ENCODE assay signal across 21 cellular contexts in the genomic region with DNA sequence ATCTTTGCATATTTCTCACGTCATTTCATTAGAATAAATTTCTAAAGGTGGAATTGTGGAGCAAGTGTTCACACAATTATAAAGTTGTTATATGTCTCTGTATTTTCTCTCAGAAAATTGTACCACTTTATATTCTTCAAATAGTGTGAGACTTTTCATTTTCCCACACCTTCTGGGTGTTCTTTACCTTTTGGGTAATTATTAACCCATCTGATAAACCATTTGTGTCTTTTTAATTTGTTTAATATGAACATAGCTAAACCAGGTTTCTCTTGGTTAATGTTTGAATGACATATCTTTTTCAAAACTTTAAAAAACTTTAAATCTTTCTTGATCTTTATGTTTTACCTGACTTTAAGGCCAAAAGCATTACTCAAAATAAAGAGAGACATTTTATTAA.
"Had no signal": no experiment of that assay in that cellular context is flagged by ENCODE, and none has a peak within 500 bp of the region (broad histone marks: within the 10 kb centered on the region; RNA-seq: fewer than 3 reads in every experiment).

No MANE protein-coding gene starts in this region.

- H3K27ac ChIP-seq: esophagus squamous epithelium, neutrophil, parathyroid adenoma, right atrium auricular region, thoracic aorta, tibial nerve, upper lobe of left lung, uterus had no signal

- FAIRE-seq: endometrium had no signal

- H3K27me3 ChIP-seq: esophagus squamous epithelium, neutrophil, right atrium auricular region, tibial nerve, upper lobe of left lung, uterus had no signal

- H3K4me1 ChIP-seq: esophagus squamous epithelium, parathyroid adenoma, right atrium auricular region, tibial nerve, upper lobe of left lung, uterus had no signal

- DNase-seq: cerebellar nuclear complex; cortex of kidney; effector memory CD8-positive, alpha-beta T cell; erythroblast; esophagus squamous epithelium; foreskin melanocyte; head of caudate nucleus; islet precursor cell; natural killer cell; stimulated activated CD4-positive, alpha-beta T cell treated with anti-CD3 and anti-CD28 coated beads, Interleukin-4, amount 100 ng/mL, for 4 hours; upper lobe of left lung; uterus had no signal

- ATAC-seq: effector memory CD8-positive, alpha-beta T cell; natural killer cell; sciatic nerve; stimulated activated memory B cell treated with anti-CD40 and anti-IgM and Interleukin-4, amounts not matched to agents 10 μg/mL and 1 μg/mL and 100 μg/mL, for 72 hours had no signal

- H3K36me3 ChIP-seq: neutrophil, uterus had no signal

- H3K4me3 ChIP-seq: esophagus squamous epithelium, lung, right atrium auricular region, thoracic aorta, tibial nerve, upper lobe of left lung, uterus had no signal

- H3K9me3 ChIP-seq: esophagus squamous epithelium, neutrophil, right atrium auricular region, thoracic aorta, tibial nerve, upper lobe of left lung, uterus had no signal
